In the genomic region with DNA sequence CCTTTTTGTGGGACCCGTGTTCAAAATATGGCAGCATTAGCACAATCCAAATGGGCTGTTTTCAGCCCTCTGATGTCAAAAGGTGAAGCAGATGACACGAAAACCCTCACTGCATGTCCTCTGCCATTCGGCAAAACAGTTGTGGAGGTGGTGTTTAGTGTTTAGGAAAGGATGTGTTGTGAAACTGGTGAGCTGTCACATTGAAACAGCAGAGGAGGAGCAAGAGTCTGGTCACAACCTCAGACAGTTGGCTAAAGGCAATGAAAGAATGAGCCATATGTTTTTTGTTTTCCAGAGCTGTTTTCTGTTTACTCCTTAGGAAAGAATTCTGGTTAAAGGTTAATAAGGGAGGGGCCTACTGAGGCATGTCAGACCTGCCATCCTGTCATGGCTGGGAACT, we compare ENCODE assay signal across 15 cellular contexts.
DNase-seq lines count a peak whose midpoint lies in the region; TF ChIP-seq lines count a peak whose summit lies in the region.
"Had no signal": no experiment of that assay in that cellular context is flagged by ENCODE, and none has a peak within 500 bp of the region (broad histone marks: within the 10 kb centered on the region; RNA-seq: fewer than 3 reads in every experiment).

No MANE protein-coding gene starts in this region.

- H3K9me3 Mint-ChIP-seq in activated naive CD8-positive, alpha-beta T cell (ENCODE audit: low read depth), result no peaks in the 10 kb centered on the region
- H3K9me3 Mint-ChIP-seq in activated naive CD8-positive, alpha-beta T cell treated with anti-CD3 and anti-CD28 coated beads for 36 hours, result no peaks in the 10 kb centered on the region
- H3K9me3 Mint-ChIP-seq in endodermal cell (no peaks in the 10 kb centered on the region), HFFc6 (no peaks in the 10 kb centered on the region)
- H3K9me3 Mint-ChIP-seq: activated CD4-positive, alpha-beta memory T cell treated with anti-CD3 and anti-CD28 coated beads, Interleukin-2, amount 10 ng/mL, durations not matched to agents 7 days and 5 days had no signal

- peaks cover 5% of the 10 kb centered on the region for H3K4me1 Mint-ChIP-seq in activated naive CD8-positive, alpha-beta T cell (ENCODE audit: low read depth)
- H3K4me1 Mint-ChIP-seq in activated naive CD8-positive, alpha-beta T cell treated with anti-CD3 and anti-CD28 coated beads for 36 hours, result no peaks in the 10 kb centered on the region
- H3K4me1 Mint-ChIP-seq in endodermal cell (peaks cover 30% of the 10 kb centered on the region), HFFc6 (ENCODE audit: low read depth) (no peaks in the 10 kb centered on the region; the same call in 1 of the 2 replicates)

- peaks cover 17% of the 10 kb centered on the region for H3F3A ChIP-seq in MM.1S (ENCODE audit: insufficient read depth, low read length)

- no peak overlapping the region for H3K4me3 Mint-ChIP-seq in activated naive CD8-positive, alpha-beta T cell
- H3K4me3 Mint-ChIP-seq in activated naive CD8-positive, alpha-beta T cell treated with anti-CD3 and anti-CD28 coated beads for 36 hours, result no peak overlapping the region
- H3K4me3 Mint-ChIP-seq in endodermal cell (no peak overlapping the region), HFFc6 (no peak overlapping the region)
- H3K4me3 Mint-ChIP-seq: activated CD4-positive, alpha-beta memory T cell treated with anti-CD3 and anti-CD28 coated beads, Interleukin-2, amount 10 ng/mL, durations not matched to agents 7 days and 5 days had no signal

- in situ Hi-C loops in KBM-7 (cut with MboI; ENCODE audit: low pct_unique_long_range_greater_than_20kb, low sequenced_read_pairs), result no loop called here

- peak overlapping the region; percentile 52 for H2AFZ ChIP-seq in MM.1S (ENCODE audit: low read length)

- H3K4me3 ChIP-seq in MM.1S (ENCODE audit: low read length), result peak overlapping the region; percentile 16; the same call in 1 of the 2 replicates
- no peak overlapping the region for H3K4me3 ChIP-seq in endodermal cell (ENCODE audit: low read length)
- H3K4me3 ChIP-seq: left ventricle myocardium inferior, Peyer's patch, suprapubic skin had no signal

- no peaks in the 10 kb centered on the region for H3K9me2 ChIP-seq in MM.1S (replicated peaks; ENCODE audit: insufficient read depth, low read length)

- no peak for DNase-seq in activated naive CD8-positive, alpha-beta T cell treated with anti-CD3 and anti-CD28 coated beads for 36 hours
- DNase-seq in MM.1S, result peak; percentile 85
- DNase-seq in endodermal cell, result no peak
- DNase-seq in renal cortical epithelial cell (ENCODE audit: low read depth), result peak; percentile 3
- no peak for DNase-seq in KBM-7
- DNase-seq in HFFc6, result no peak
- DNase-seq in stimulated activated naive CD4-positive, alpha-beta T cell treated with Interleukin-2 at 50 U/mL for 16 hours (lab: John Stamatoyannopoulos, UW), result no peak
- DNase-seq: activated CD4-positive, alpha-beta memory T cell treated with anti-CD3 and anti-CD28 coated beads, Interleukin-2, amount 10 ng/mL, durations not matched to agents 7 days and 5 days; aorta; left ventricle myocardium inferior; NCI-H1105; Peyer's patch; stimulated activated CD4-positive, alpha-beta T cell treated with anti-CD3 and anti-CD28 coated beads, Interleukin-2, amount 100 ng/mL, for 48 hours had no signal

- H4K20me1 ChIP-seq in MM.1S (ENCODE audit: insufficient read depth, low read length), result no peaks in the 10 kb centered on the region

- no peaks in the 10 kb centered on the region for H3K79me2 ChIP-seq in MM.1S (ENCODE audit: low read length)

- peaks cover 17% of the 10 kb centered on the region for H3K36me3 Mint-ChIP-seq in activated naive CD8-positive, alpha-beta T cell
- H3K36me3 Mint-ChIP-seq in activated naive CD8-positive, alpha-beta T cell treated with anti-CD3 and anti-CD28 coated beads for 36 hours, result peaks cover 10% of the 10 kb centered on the region
- peaks cover 11% of the 10 kb centered on the region for H3K36me3 Mint-ChIP-seq in endodermal cell (ENCODE audit: low read depth)
- H3K36me3 Mint-ChIP-seq in HFFc6 (ENCODE audit: low read depth), result no peaks in the 10 kb centered on the region

- H3K27ac ChIP-seq in MM.1S (ENCODE audit: low read length) (peak overlapping the region; percentile 70), endodermal cell (ENCODE audit: low read depth, low read length) (no peak overlapping the region)
- H3K27ac ChIP-seq: left ventricle myocardium inferior, Peyer's patch, suprapubic skin had no signal

- TF ChIP-seq CTCF in MM.1S (IDR thresholded peaks at IDR 0.05; ENCODE audit: low read length) (no peak), endodermal cell (conservative IDR thresholded peaks at IDR 0.05) (no peak), HFFc6 (IDR thresholded peaks at IDR 0.05) (no peak)

- H3K27ac Mint-ChIP-seq in activated naive CD8-positive, alpha-beta T cell, result peak overlapping the region; percentile 68
- H3K27ac Mint-ChIP-seq in activated naive CD8-positive, alpha-beta T cell treated with anti-CD3 and anti-CD28 coated beads for 36 hours, result no peak overlapping the region
- H3K27ac Mint-ChIP-seq in endodermal cell (peak overlapping the region; percentile 80), HFFc6 (no peak overlapping the region)
- H3K27ac Mint-ChIP-seq: activated CD4-positive, alpha-beta memory T cell treated with anti-CD3 and anti-CD28 coated beads, Interleukin-2, amount 10 ng/mL, durations not matched to agents 7 days and 5 days had no signal

- peaks cover 35% of the 10 kb centered on the region for H3K4me1 ChIP-seq in MM.1S (ENCODE audit: low read length)
- peaks cover 16% of the 10 kb centered on the region for H3K4me1 ChIP-seq in endodermal cell (ENCODE audit: control insufficient read depth, insufficient read depth, low read length)
- H3K4me1 ChIP-seq: Peyer's patch, suprapubic skin had no signal

- peak overlapping the region; percentile 56 for H3K4me2 ChIP-seq in MM.1S (ENCODE audit: low read depth, low read length)

- H3K9me3 ChIP-seq in MM.1S (replicated peaks; ENCODE audit: insufficient read depth, low read length) (no peaks in the 10 kb centered on the region), endodermal cell (ENCODE audit: control insufficient read depth, low read length) (no peaks in the 10 kb centered on the region)
- H3K9me3 ChIP-seq: left ventricle myocardium inferior, Peyer's patch, suprapubic skin had no signal

- no peaks in the 10 kb centered on the region for H3K27me3 ChIP-seq in MM.1S (replicated peaks; ENCODE audit: insufficient read depth, low read length)
- no peaks in the 10 kb centered on the region for H3K27me3 ChIP-seq in endodermal cell (ENCODE audit: control insufficient read depth, insufficient read depth, low read length, poor library complexity, severe bottlenecking)
- H3K27me3 ChIP-seq: Peyer's patch, suprapubic skin had no signal

- 0 out of 2 replicates have a peak, but pooled peaks cover 4% of the 10 kb centered on the region for H3K36me3 ChIP-seq in MM.1S (replicated peaks; ENCODE audit: insufficient read depth, low read length)
- H3K36me3 ChIP-seq in endodermal cell (ENCODE audit: control insufficient read depth, insufficient read depth, low read length), result peaks cover 10% of the 10 kb centered on the region

- H3K9ac ChIP-seq in MM.1S (ENCODE audit: low read length) (peak overlapping the region; percentile 4; the same call in 1 of the 2 replicates), endodermal cell (ENCODE audit: extremely low read depth, low read length, poor library complexity, severe bottlenecking) (no peak overlapping the region)

- 86 to 96% methylated on average over 1 to 3 of the region's 3 CpGs for WGBS in endodermal cell (ENCODE audit: insufficient coverage in 1 of 2, insufficient read length in 1 of 2), 2 experiments

- no peaks in the 10 kb centered on the region for H3K27me3 Mint-ChIP-seq in activated naive CD8-positive, alpha-beta T cell
- no peaks in the 10 kb centered on the region for H3K27me3 Mint-ChIP-seq in activated naive CD8-positive, alpha-beta T cell treated with anti-CD3 and anti-CD28 coated beads for 36 hours
- H3K27me3 Mint-ChIP-seq in endodermal cell (ENCODE audit: insufficient read depth), result no peaks in the 10 kb centered on the region
- no peaks in the 10 kb centered on the region; the same call in 1 of the 2 replicates for H3K27me3 Mint-ChIP-seq in HFFc6 (ENCODE audit: insufficient read depth)
- H3K27me3 Mint-ChIP-seq: activated CD4-positive, alpha-beta memory T cell treated with anti-CD3 and anti-CD28 coated beads, Interleukin-2, amount 10 ng/mL, durations not matched to agents 7 days and 5 days had no signal

Comparison
In these comparisons a context has a peak if more than half of its experiments do, and no peak if none do; other contexts are left out.
1. H3K27ac Mint-ChIP-seq: peak in activated naive CD8-positive, alpha-beta T cell (single experiment) and endodermal cell (single experiment); none in activated naive CD8-positive, alpha-beta T cell treated with anti-CD3 and anti-CD28 coated beads for 36 hours (single experiment) and HFFc6 (single experiment).
2. DNase-seq: peak in MM.1S (single experiment) and renal cortical epithelial cell (single experiment); none in activated naive CD8-positive, alpha-beta T cell treated with anti-CD3 and anti-CD28 coated beads for 36 hours (single experiment), endodermal cell (single experiment), KBM-7 (single experiment), HFFc6 (single experiment) and stimulated activated naive CD4-positive, alpha-beta T cell treated with Interleukin-2 at 50 U/mL for 16 hours (single experiment).